Comparison of ENCODE assay signal across 8 cellular contexts in the genomic region with DNA sequence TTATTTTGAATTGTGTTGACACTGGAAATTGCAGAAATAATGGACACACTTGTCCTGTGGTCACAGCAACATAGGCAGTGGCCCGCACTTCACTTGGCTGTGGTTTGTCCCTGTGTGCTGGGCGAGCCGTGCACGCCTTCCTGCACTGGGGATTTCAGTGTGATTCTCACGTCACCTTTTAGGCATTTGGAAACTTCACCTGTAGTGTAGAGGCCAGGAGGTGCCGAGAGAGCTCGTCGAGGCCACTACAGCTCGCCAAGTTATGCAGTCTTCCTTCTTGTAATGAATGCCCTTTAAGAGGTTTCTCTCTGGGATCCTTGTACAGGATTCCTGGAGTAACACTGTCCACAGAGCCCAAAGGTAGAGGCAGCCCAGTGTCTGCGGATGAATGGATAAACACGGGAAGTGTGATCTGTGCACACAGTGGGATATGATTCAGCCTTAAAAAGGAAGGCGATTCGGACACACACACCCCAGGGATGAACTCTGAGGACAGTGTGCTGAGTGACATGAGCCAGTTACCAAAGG. TPM values are rescaled to one million over a fixed set of nuclear protein-coding genes. Genes with fewer than 3 reads are reported as not detected.
DNase-seq lines count a peak whose midpoint lies in the region; ATAC-seq, FAIRE-seq and TF ChIP-seq lines count a peak whose summit lies in the region.

No MANE protein-coding gene starts in this region.

- H4K20me1 ChIP-seq in keratinocyte (ENCODE audit: control insufficient read depth, extremely low read depth, insufficient read depth, low read length): no peaks in the 10 kb centered on the region

- intact Hi-C loops in activated CD4-positive, alpha-beta T cell treated with anti-CD3 and anti-CD28 coated beads for 36 hours (cut with DNase I, micrococcal nuclease): loop anchor here in 1 of 2 experiments (5.0 kb wide), 2 partner anchors 41 to 54 kb away; a partner anchor contains a TSS
- intact Hi-C loops in activated T-helper 2 cell treated with anti-CD3 and anti-CD28 coated beads, Interferon-gamma antibody, Interleukin-2, Interleukin-4, amounts not matched to agents 10 μg/mL and 5 μg/mL and 100 μg/mL, durations not matched to agents 14 hours and 24 hours and 36 hours (cut with micrococcal nuclease): no loop called here

- no peaks in the 10 kb centered on the region for H3K9me1 ChIP-seq in keratinocyte (ENCODE audit: control insufficient read depth, extremely low read depth, insufficient read depth, low read length)

- H3K27ac ChIP-seq in keratinocyte (ENCODE audit: control insufficient read depth, insufficient read depth, low read length) (peak overlapping the region; percentile 100), stomach smooth muscle (ENCODE audit: low read length) (peak overlapping the region; percentile 75)

- CTCF ChIA-PET in activated CD4-positive, alpha-beta T cell treated with anti-CD3 and anti-CD28 coated beads for 36 hours (lab: Charles Lee): interaction anchor here (0.6 to 2.3 kb wide), 4 partner anchors 13 to 273 kb away, joined by 3 to 10 read pairs (median 4); a partner anchor contains a TSS

- peak overlapping the region; percentile 98 for H3K27ac Mint-ChIP-seq in activated CD4-positive, alpha-beta T cell treated with anti-CD3 and anti-CD28 coated beads for 36 hours
- H3K27ac Mint-ChIP-seq in activated T-helper 2 cell treated with anti-CD3 and anti-CD28 coated beads, Interferon-gamma antibody, Interleukin-2, Interleukin-4, amounts not matched to agents 10 μg/mL and 5 μg/mL and 100 μg/mL, durations not matched to agents 14 hours and 24 hours and 36 hours: peak overlapping the region; percentile 95

- dilution Hi-C loops in keratinocyte (cut with MboI; ENCODE audit: extremely low pct_ligation_motif_present, low sequenced_read_pairs): no loop called here

- H3K4me1 ChIP-seq in keratinocyte (ENCODE audit: control insufficient read depth, extremely low read depth, insufficient read depth, low read length): peaks cover 47% of the 10 kb centered on the region
- H3K4me1 ChIP-seq in stomach smooth muscle (ENCODE audit: control insufficient read depth, insufficient read depth, low read length): peaks cover 33% of the 10 kb centered on the region

- no peaks in the 10 kb centered on the region for H3K27me3 Mint-ChIP-seq in activated CD4-positive, alpha-beta T cell treated with anti-CD3 and anti-CD28 coated beads for 36 hours
- no peaks in the 10 kb centered on the region for H3K27me3 Mint-ChIP-seq in activated T-helper 2 cell treated with anti-CD3 and anti-CD28 coated beads, Interferon-gamma antibody, Interleukin-2, Interleukin-4, amounts not matched to agents 10 μg/mL and 5 μg/mL and 100 μg/mL, durations not matched to agents 14 hours and 24 hours and 36 hours (ENCODE audit: low read depth)

- H2AFZ ChIP-seq in keratinocyte (ENCODE audit: control insufficient read depth, low read length): peak overlapping the region; percentile 52

- peaks cover 39% of the 10 kb centered on the region for H3K4me1 Mint-ChIP-seq in activated CD4-positive, alpha-beta T cell treated with anti-CD3 and anti-CD28 coated beads for 36 hours
- H3K4me1 Mint-ChIP-seq in activated T-helper 2 cell treated with anti-CD3 and anti-CD28 coated beads, Interferon-gamma antibody, Interleukin-2, Interleukin-4, amounts not matched to agents 10 μg/mL and 5 μg/mL and 100 μg/mL, durations not matched to agents 14 hours and 24 hours and 36 hours (ENCODE audit: low read depth): peaks cover 48% of the 10 kb centered on the region

- no peak for DNase-seq in activated CD4-positive, alpha-beta T cell treated with anti-CD3 and anti-CD28 coated beads for 36 hours
- DNase-seq in activated CD4-positive, alpha-beta T cell treated with anti-CD3 and anti-CD28 coated beads, Interleukin-2, amount 50 U/mL, for 4 hours: no peak
- DNase-seq in activated T-helper 2 cell treated with anti-CD3 and anti-CD28 coated beads, Interferon-gamma antibody, Interleukin-2, Interleukin-4, amounts not matched to agents 10 μg/mL and 5 μg/mL and 100 μg/mL, durations not matched to agents 14 hours and 24 hours and 36 hours (ENCODE audit: low spot score): no peak
- DNase-seq in keratinocyte (ENCODE audit: low read depth, low spot score) (no peak), NCI-H1105 treated with DMSO at 0.1 percent for 48 hours (lab: John Stamatoyannopoulos, UW) (no peak), NCI-H2029 treated with DMSO at 0.1 percent for 48 hours (lab: John Stamatoyannopoulos, UW) (no peak), COR-L47 (lab: John Stamatoyannopoulos, UW) (no peak)

- POLR2A ChIA-PET in activated CD4-positive, alpha-beta T cell treated with anti-CD3 and anti-CD28 coated beads for 36 hours (lab: Charles Lee): interaction anchor here (0.6 to 1.9 kb wide), 2 partner anchors 15 to 23 kb away, joined by 6 to 8 read pairs; a partner anchor contains a TSS

- no peak overlapping the region for H3K4me3 Mint-ChIP-seq in activated CD4-positive, alpha-beta T cell treated with anti-CD3 and anti-CD28 coated beads for 36 hours
- H3K4me3 Mint-ChIP-seq in activated T-helper 2 cell treated with anti-CD3 and anti-CD28 coated beads, Interferon-gamma antibody, Interleukin-2, Interleukin-4, amounts not matched to agents 10 μg/mL and 5 μg/mL and 100 μg/mL, durations not matched to agents 14 hours and 24 hours and 36 hours (ENCODE audit: low read depth): no peak overlapping the region

- TF ChIP-seq CTCF in keratinocyte (optimal IDR thresholded peaks at IDR 0.05 in 1 of 3, IDR thresholded peaks at IDR 0.05 in 1 of 3, conservative IDR thresholded peaks at IDR 0.05 in 1 of 3; ENCODE audit: extremely low read depth in 1 of 3, insufficient read depth in 2 of 3, low read length in 3 of 3): no peak

- ATAC-seq in activated CD4-positive, alpha-beta T cell treated with anti-CD3 and anti-CD28 coated beads for 36 hours: no peak

- peak overlapping the region in 2 of 3 experiments; percentile 43 to 63 for H3K4me3 ChIP-seq in keratinocyte (ENCODE audit: control insufficient read depth in 2 of 3, extremely low read depth in 1 of 3, insufficient read depth in 2 of 3, low read depth in 1 of 3, low read length in 3 of 3)
- H3K4me3 ChIP-seq in stomach smooth muscle (ENCODE audit: low read length in 2 of 2): peak overlapping the region; percentile 11 to 55

- peaks cover 11 to 37% of the 10 kb centered on the region in 2 experiments for H3K36me3 ChIP-seq in keratinocyte (ENCODE audit: control insufficient read depth in 2 of 2, extremely low read depth in 1 of 2, insufficient read depth in 2 of 2, low read length in 2 of 2)
- peaks cover 8 to 11% of the 10 kb centered on the region in 2 donors for H3K36me3 ChIP-seq in stomach smooth muscle (ENCODE audit: control insufficient read depth in 2 of 2, insufficient read depth in 2 of 2, low read length in 2 of 2)

- FAIRE-seq in keratinocyte (lab: Jason Lieb, UNC): no peak

- H3K36me3 Mint-ChIP-seq in activated CD4-positive, alpha-beta T cell treated with anti-CD3 and anti-CD28 coated beads for 36 hours (ENCODE audit: low read depth): peaks cover 50% of the 10 kb centered on the region
- peaks cover 75% of the 10 kb centered on the region for H3K36me3 Mint-ChIP-seq in activated T-helper 2 cell treated with anti-CD3 and anti-CD28 coated beads, Interferon-gamma antibody, Interleukin-2, Interleukin-4, amounts not matched to agents 10 μg/mL and 5 μg/mL and 100 μg/mL, durations not matched to agents 14 hours and 24 hours and 36 hours (ENCODE audit: low read depth)

- H3K27me3 ChIP-seq in keratinocyte (ENCODE audit: control insufficient read depth, extremely low read depth, insufficient read depth, low read length): no peaks in the 10 kb centered on the region
- no peaks in the 10 kb centered on the region for H3K27me3 ChIP-seq in stomach smooth muscle (ENCODE audit: control insufficient read depth in 1 of 2, insufficient read depth in 2 of 2, low read length in 2 of 2)

- no peaks in the 10 kb centered on the region for H3K9me3 ChIP-seq in keratinocyte (ENCODE audit: control insufficient read depth, low read depth, low read length)
- no peaks in the 10 kb centered on the region for H3K9me3 ChIP-seq in stomach smooth muscle (ENCODE audit: control insufficient read depth in 2 of 2, low read length in 2 of 2)

- H3K9ac ChIP-seq in keratinocyte (ENCODE audit: control insufficient read depth, extremely low read depth, insufficient read depth, low read length): peak overlapping the region; percentile 98
- peak overlapping the region; percentile 56 to 62 for H3K9ac ChIP-seq in stomach smooth muscle (ENCODE audit: low read length in 2 of 2)

- no peaks in the 10 kb centered on the region for H3K9me3 Mint-ChIP-seq in activated CD4-positive, alpha-beta T cell treated with anti-CD3 and anti-CD28 coated beads for 36 hours (ENCODE audit: low read depth)
- H3K9me3 Mint-ChIP-seq in activated T-helper 2 cell treated with anti-CD3 and anti-CD28 coated beads, Interferon-gamma antibody, Interleukin-2, Interleukin-4, amounts not matched to agents 10 μg/mL and 5 μg/mL and 100 μg/mL, durations not matched to agents 14 hours and 24 hours and 36 hours: no peaks in the 10 kb centered on the region

- H3K79me2 ChIP-seq in keratinocyte (ENCODE audit: control insufficient read depth, insufficient read depth, low read length): peaks cover 33% of the 10 kb centered on the region

- H3K4me2 ChIP-seq in keratinocyte (ENCODE audit: control insufficient read depth, extremely low read depth, insufficient read depth, low read depth, low read length): peak overlapping the region; percentile 95

RNA-seq across cellular contexts. Expression of a gene that starts 14.7 kb away (rescaled TPM):
- total RNA-seq in activated CD4-positive, alpha-beta T cell treated with anti-CD3 and anti-CD28 coated beads for 36 hours: 10 to 100 TPM; 37.4 to 46.2 TPM
- total RNA-seq in activated T-helper 2 cell treated with anti-CD3 and anti-CD28 coated beads, Interferon-gamma antibody, Interleukin-2, Interleukin-4, amounts not matched to agents 10 μg/mL and 5 μg/mL and 100 μg/mL, durations not matched to agents 14 hours and 24 hours and 36 hours: 59.5 and 60.4 TPM in 2 replicates
- polyA plus RNA-seq in keratinocyte: 9.9 to 12.9 TPM (median 10.6 TPM) in 3 replicates
- polyA plus RNA-seq in keratinocyte (2011; ENCODE audit: low read depth): 5.1 TPM
- polyA plus RNA-seq in keratinocyte (2011; cell fraction: cytosol; rRNA removed): 4.8 and 7.9 TPM in 2 replicates
- 15.2 and 19.4 TPM in 2 replicates for polyA plus RNA-seq in keratinocyte (2011; cell fraction: nucleus; rRNA removed)
- polyA plus RNA-seq in keratinocyte (2012; ENCODE audit: low replicate concordance): 6.5 and 14.0 TPM in 2 replicates
- polyA minus RNA-seq in keratinocyte: 9.4 to 19.4 TPM (median 10.7 TPM) in 3 replicates
- 14.6 TPM for polyA minus RNA-seq in keratinocyte (2011; cell fraction: cytosol; rRNA and poly(A)+ RNA removed)
- polyA minus RNA-seq in keratinocyte (2011; cell fraction: nucleus; rRNA and poly(A)+ RNA removed): 9.9 and 14.0 TPM in 2 replicates

RNA-seq across cellular contexts. Expression of a gene that starts 34.9 kb away (rescaled TPM):
- total RNA-seq in activated CD4-positive, alpha-beta T cell treated with anti-CD3 and anti-CD28 coated beads for 36 hours: 100 to 1,000 TPM; 282 to 320 TPM
- 381 and 410 TPM in 2 replicates for total RNA-seq in activated T-helper 2 cell treated with anti-CD3 and anti-CD28 coated beads, Interferon-gamma antibody, Interleukin-2, Interleukin-4, amounts not matched to agents 10 μg/mL and 5 μg/mL and 100 μg/mL, durations not matched to agents 14 hours and 24 hours and 36 hours
- polyA plus RNA-seq in keratinocyte: 329 to 354 TPM (median 343 TPM) in 3 replicates
- 473 TPM for polyA plus RNA-seq in keratinocyte (2011; ENCODE audit: low read depth)
- 240 and 419 TPM in 2 replicates for polyA plus RNA-seq in keratinocyte (2011; cell fraction: cytosol; rRNA removed)
- 203 and 230 TPM in 2 replicates for polyA plus RNA-seq in keratinocyte (2011; cell fraction: nucleus; rRNA removed)
- 312 and 449 TPM in 2 replicates for polyA plus RNA-seq in keratinocyte (2012; ENCODE audit: low replicate concordance)
- polyA minus RNA-seq in keratinocyte: 58.7 to 147 TPM (median 109 TPM) in 3 replicates
- 239 TPM for polyA minus RNA-seq in keratinocyte (2011; cell fraction: cytosol; rRNA and poly(A)+ RNA removed)
- polyA minus RNA-seq in keratinocyte (2011; cell fraction: nucleus; rRNA and poly(A)+ RNA removed): 51.2 and 54.6 TPM in 2 replicates

RNA-seq across cellular contexts. Expression of a gene that starts 43.5 kb away (rescaled TPM):
- 10 to 100 TPM; 54.4 to 66.4 TPM for total RNA-seq in activated CD4-positive, alpha-beta T cell treated with anti-CD3 and anti-CD28 coated beads for 36 hours
- 94.4 and 95.9 TPM in 2 replicates for total RNA-seq in activated T-helper 2 cell treated with anti-CD3 and anti-CD28 coated beads, Interferon-gamma antibody, Interleukin-2, Interleukin-4, amounts not matched to agents 10 μg/mL and 5 μg/mL and 100 μg/mL, durations not matched to agents 14 hours and 24 hours and 36 hours
- polyA plus RNA-seq in keratinocyte: 23.0 to 47.2 TPM (median 34.5 TPM) in 3 replicates
- polyA plus RNA-seq in keratinocyte (2011; ENCODE audit: low read depth): 11.3 TPM
- 15.5 and 43.2 TPM in 2 replicates for polyA plus RNA-seq in keratinocyte (2011; cell fraction: cytosol; rRNA removed)
- polyA plus RNA-seq in keratinocyte (2011; cell fraction: nucleus; rRNA removed): 37.0 and 53.7 TPM in 2 replicates
- 27.3 and 49.9 TPM in 2 replicates for polyA plus RNA-seq in keratinocyte (2012; ENCODE audit: low replicate concordance)
- polyA minus RNA-seq in keratinocyte: 41.1 to 90.0 TPM (median 44.6 TPM) in 3 replicates
- 151 TPM for polyA minus RNA-seq in keratinocyte (2011; cell fraction: cytosol; rRNA and poly(A)+ RNA removed)
- polyA minus RNA-seq in keratinocyte (2011; cell fraction: nucleus; rRNA and poly(A)+ RNA removed): 27.7 and 39.5 TPM in 2 replicates

RNA-seq across cellular contexts. Expression of a gene that starts 44.0 kb away (rescaled TPM):
- total RNA-seq in activated CD4-positive, alpha-beta T cell treated with anti-CD3 and anti-CD28 coated beads for 36 hours: under 1 TPM in 1 of 2 experiments, not detected in 1; 0.77 TPM
- 0.76 and 0.89 TPM in 2 replicates for total RNA-seq in activated T-helper 2 cell treated with anti-CD3 and anti-CD28 coated beads, Interferon-gamma antibody, Interleukin-2, Interleukin-4, amounts not matched to agents 10 μg/mL and 5 μg/mL and 100 μg/mL, durations not matched to agents 14 hours and 24 hours and 36 hours
- 0.24 to 0.72 TPM (median 0.32 TPM) in 3 replicates for polyA plus RNA-seq in keratinocyte
- polyA plus RNA-seq in keratinocyte (2011; ENCODE audit: low read depth): not detected
- polyA plus RNA-seq in keratinocyte (2011; cell fraction: cytosol; rRNA removed): 0.42 TPM in 1 of 2 replicates, not detected in the other
- 0.74 and 1.0 TPM in 2 replicates for polyA plus RNA-seq in keratinocyte (2011; cell fraction: nucleus; rRNA removed)
- not detected in 2 replicates for polyA plus RNA-seq in keratinocyte (2012; ENCODE audit: low replicate concordance)
- polyA minus RNA-seq in keratinocyte: not detected in 3 replicates
- polyA minus RNA-seq in keratinocyte (2011; cell fraction: cytosol; rRNA and poly(A)+ RNA removed): not detected
- not detected in 2 replicates for polyA minus RNA-seq in keratinocyte (2011; cell fraction: nucleus; rRNA and poly(A)+ RNA removed)

RNA-seq across cellular contexts. Expression of a gene that starts 48.9 kb away (rescaled TPM):
- 10 to 100 TPM; 16.6 to 17.5 TPM for total RNA-seq in activated CD4-positive, alpha-beta T cell treated with anti-CD3 and anti-CD28 coated beads for 36 hours
- total RNA-seq in activated T-helper 2 cell treated with anti-CD3 and anti-CD28 coated beads, Interferon-gamma antibody, Interleukin-2, Interleukin-4, amounts not matched to agents 10 μg/mL and 5 μg/mL and 100 μg/mL, durations not matched to agents 14 hours and 24 hours and 36 hours: 19.0 and 21.0 TPM in 2 replicates
- polyA plus RNA-seq in keratinocyte: 0.49 to 0.82 TPM (median 0.62 TPM) in 3 replicates
- 0.42 TPM for polyA plus RNA-seq in keratinocyte (2011; ENCODE audit: low read depth)
- polyA plus RNA-seq in keratinocyte (2011; cell fraction: cytosol; rRNA removed): 0.11 and 0.18 TPM in 2 replicates
- polyA plus RNA-seq in keratinocyte (2011; cell fraction: nucleus; rRNA removed): 4.4 and 6.0 TPM in 2 replicates
- polyA plus RNA-seq in keratinocyte (2012; ENCODE audit: low replicate concordance): 1.1 and 1.6 TPM in 2 replicates
- polyA minus RNA-seq in keratinocyte: 0.10 to 0.35 TPM (median 0.16 TPM) in 3 replicates
- polyA minus RNA-seq in keratinocyte (2011; cell fraction: cytosol; rRNA and poly(A)+ RNA removed): not detected
- polyA minus RNA-seq in keratinocyte (2011; cell fraction: nucleus; rRNA and poly(A)+ RNA removed): 0.63 and 0.85 TPM in 2 replicates
